17 cellular contexts compared by ENCODE assay signal in genomic region chr7:938546-939185, GRCh38. TPM values are rescaled to one million over a fixed set of nuclear protein-coding genes. Genes with fewer than 3 reads are reported as not detected.
DNase-seq lines count a peak whose midpoint lies in the region; ATAC-seq and TF ChIP-seq lines count a peak whose summit lies in the region.
"Had no signal": no experiment of that assay in that cellular context is flagged by ENCODE, and none has a peak within 500 bp of the region (broad histone marks: within the 10 kb centered on the region; RNA-seq: fewer than 3 reads in every experiment).

No MANE protein-coding gene starts in this region.

- no peak for TF ChIP-seq POLR2A in transverse colon (IDR thresholded peaks at IDR 0.05)

- DNase-seq in left cardiac atrium (peak; percentile 5), cardiac septum (ENCODE audit: low spot score) (no peak), dorsolateral prefrontal cortex (peak in 1 of 10 donors; percentile 38), mucosa of descending colon (peak in 2 of 3 donors; percentile 21 to 38), transverse colon (peak; percentile 6), DMS79 (lab: John Stamatoyannopoulos, UW) (no peak), NCI-H510A treated with DMSO at 0.1 percent for 48 hours (lab: John Stamatoyannopoulos, UW) (no peak), 8988T (no peak)
- DNase-seq: AML-193; CD4-positive, alpha-beta memory T cell; DMS 273 treated with DMSO at 0.1 percent for 48 hours; GOT3; KBM-7; NCI-H1436 treated with DMSO at 0.1 percent for 48 hours; NCI-H226; NCI-H526 treated with DMSO at 0.1 percent for 48 hours had no signal

- no peaks in the 10 kb centered on the region for H3K27me3 ChIP-seq in dorsolateral prefrontal cortex
- no peaks in the 10 kb centered on the region for H3K27me3 ChIP-seq in transverse colon

- H3K4me3 ChIP-seq in dorsolateral prefrontal cortex, result no peak overlapping the region
- H3K4me3 ChIP-seq in mucosa of descending colon, result no peak overlapping the region
- no peak overlapping the region for H3K4me3 ChIP-seq in transverse colon

- in situ Hi-C loops in transverse colon (cut with MboI; ENCODE audit: low pct_ligation_motif_present in 1 of 4, low pct_unique_long_range_greater_than_20kb in 1 of 4, low sequenced_read_pairs in 3 of 4), result no loop called here

- no peak for ATAC-seq in left cardiac atrium
- ATAC-seq in mucosa of descending colon, result no peak

- H3K4me1 ChIP-seq in mucosa of descending colon (ENCODE audit: low read depth) (no peaks in the 10 kb centered on the region), transverse colon (no peaks in the 10 kb centered on the region)

- intact Hi-C loops in left cardiac atrium (cut with DNase I), result no loop called here
- intact Hi-C loops in cardiac septum (cut with DNase I), result no loop called here
- intact Hi-C loops in dorsolateral prefrontal cortex (cut with DNase I), result no loop called here
- intact Hi-C loops in mucosa of descending colon (cut with DNase I, micrococcal nuclease), result no loop called here
- intact Hi-C loops in transverse colon (cut with DNase I; ENCODE audit: low total_unique reads), result no loop called here

- H3K27ac ChIP-seq in dorsolateral prefrontal cortex (peak overlapping the region in 41 of 59 donors; percentile 10 to 77 (median 53)), transverse colon (no peak overlapping the region)
- H3K27ac ChIP-seq: HL-60 had no signal

- 95 to 96% methylated on average over 10 to 27 of the region's 27 CpGs for WGBS in transverse colon (ENCODE audit: low coverage in 1 of 2), 2 donors

- TF ChIP-seq EP300 in transverse colon (IDR thresholded peaks at IDR 0.05; ENCODE audit: low read depth), result no peak

- H3K36me3 ChIP-seq in mucosa of descending colon (ENCODE audit: low read depth) (no peaks in the 10 kb centered on the region), transverse colon (no peaks in the 10 kb centered on the region)

- no peak for TF ChIP-seq CTCF in dorsolateral prefrontal cortex (IDR thresholded peaks at IDR 0.05 in 54 of 56, conservative IDR thresholded peaks at IDR 0.05 in 2 of 56; ENCODE audit: low read depth in 1 of 56, partially characterized antibody in 56 of 56)
- TF ChIP-seq CTCF in mucosa of descending colon (IDR thresholded peaks at IDR 0.05), result no peak
- no peak for TF ChIP-seq CTCF in transverse colon (IDR thresholded peaks at IDR 0.05)

- H3K9me3 ChIP-seq in mucosa of descending colon, result no peaks in the 10 kb centered on the region
- no peaks in the 10 kb centered on the region for H3K9me3 ChIP-seq in transverse colon

RNA-seq across cellular contexts. Expression of gene ADAP1, which starts 15.8 kb away (rescaled TPM):
- 1 to 10 TPM; 6.9 to 8.2 TPM for total RNA-seq in left cardiac atrium
- 12.5 TPM for total RNA-seq in cardiac septum
- total RNA-seq in dorsolateral prefrontal cortex, result 100 to 1,000 TPM in 118 of 120 experiments, 10 to 100 TPM in 2; 97.0 to 199 (median 136) TPM
- 100 to 1,000 TPM in 1 of 3 donors, 10 to 100 TPM in 2; 80.7 to 153 (median 98.8) TPM for total RNA-seq in mucosa of descending colon
- 100 to 1,000 TPM in 3 of 4 donors, 10 to 100 TPM in 1; 84.9 to 360 (median 169) TPM for total RNA-seq in transverse colon

RNA-seq across cellular contexts. Expression of gene COX19, which starts 36.7 kb away (rescaled TPM):
- total RNA-seq in left cardiac atrium, result 1 to 10 TPM; 6.6 to 8.5 TPM
- 7.3 TPM for total RNA-seq in cardiac septum
- total RNA-seq in dorsolateral prefrontal cortex, result 10 to 100 TPM; 11.2 to 38.9 (median 18.5) TPM
- total RNA-seq in mucosa of descending colon, result 10 to 100 TPM; 14.9 to 20.9 (median 15.8) TPM
- 10 to 100 TPM in 3 of 4 donors, 1 to 10 TPM in 1; 8.6 to 30.2 (median 16.9) TPM for total RNA-seq in transverse colon

RNA-seq across cellular contexts. Expression of gene CYP2W1, which starts 44.3 kb away (rescaled TPM):
- total RNA-seq in left cardiac atrium, result not detected
- total RNA-seq in cardiac septum, result not detected
- total RNA-seq in dorsolateral prefrontal cortex, result under 1 TPM in 4 of 120 experiments, not detected in 116; 0.24 to 0.52 (median 0.33) TPM
- 1 to 10 TPM in 2 of 3 donors, under 1 TPM in 1; 0.47 to 2.3 (median 2.1) TPM for total RNA-seq in mucosa of descending colon
- total RNA-seq in transverse colon, result under 1 TPM in 2 of 4 donors, not detected in 2; 0.41 to 0.95 TPM
- total RNA-seq: CD4-positive, alpha-beta memory T cell had no signal

Comparison
In these comparisons a context has a peak if more than half of its experiments do, and no peak if none do; other contexts are left out.
1. DNase-seq: peak in left cardiac atrium (single experiment), mucosa of descending colon (2 of 3) and transverse colon (single experiment); none in cardiac septum (single experiment), DMS79 (single experiment), NCI-H510A treated with DMSO at 0.1 percent for 48 hours (single experiment) and 8988T (single experiment).
2. H3K27ac ChIP-seq: peak in dorsolateral prefrontal cortex (41 of 59); none in transverse colon (0 of 4).